ENCODE assay signal across 10 cellular contexts in the genomic region with DNA sequence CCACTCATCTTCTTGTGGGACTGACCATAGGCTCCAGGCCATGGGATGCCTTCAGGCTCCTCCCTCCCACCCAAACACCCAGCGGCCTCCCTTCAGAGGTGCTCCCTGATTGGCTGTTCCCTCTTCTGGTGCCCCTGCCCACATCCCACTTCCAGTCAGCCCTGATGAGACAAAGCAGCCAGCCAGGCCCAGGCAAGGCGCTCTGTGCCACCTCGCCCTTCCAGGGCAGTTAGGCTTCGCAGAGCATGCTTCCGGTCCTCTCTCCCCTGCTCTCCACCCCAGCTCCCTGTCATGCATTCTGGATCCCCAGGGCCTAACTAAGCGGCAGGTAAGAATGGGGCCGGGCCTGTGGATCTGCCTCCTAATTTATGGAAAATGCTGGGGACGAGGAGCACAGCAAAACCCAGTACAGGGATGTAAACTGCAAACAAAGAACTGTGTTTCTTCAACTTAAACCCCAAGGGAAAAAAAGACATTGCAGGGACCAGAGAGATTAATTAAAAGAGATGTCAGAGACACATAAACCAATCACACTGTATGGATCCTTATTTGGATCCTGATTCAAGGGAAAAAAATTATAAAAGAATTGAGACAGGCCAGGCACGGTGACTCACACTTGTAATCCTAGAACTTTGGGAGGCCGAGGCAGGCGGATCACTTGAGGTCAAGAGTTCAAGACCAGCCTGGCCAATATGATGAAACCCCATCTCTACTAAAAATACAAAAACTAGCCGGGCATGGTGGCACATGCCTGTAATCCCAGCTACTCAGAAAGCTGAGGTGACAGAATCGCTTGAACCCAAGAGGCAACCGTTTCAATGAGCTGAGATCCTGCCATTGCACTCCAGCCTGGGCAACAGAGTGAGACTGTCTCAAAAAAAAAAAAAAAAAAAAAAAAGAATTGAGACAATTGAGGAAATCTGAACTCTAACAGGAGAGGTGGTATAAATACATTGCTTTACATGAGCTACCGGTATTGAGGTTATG. TPM values are rescaled to one million over a fixed set of nuclear protein-coding genes. Genes with fewer than 3 reads are reported as not detected.
A peak's percentile ranks its signal among the peaks of the same experiment; 100 is the strongest.
DNase-seq lines count a peak whose midpoint lies in the region; ATAC-seq, FAIRE-seq and TF ChIP-seq lines count a peak whose summit lies in the region.
"Had no signal": no experiment of that assay in that cellular context is flagged by ENCODE, and none has a peak within 500 bp of the region (broad histone marks: within the 10 kb centered on the region; RNA-seq: fewer than 3 reads in every experiment).

No MANE protein-coding gene starts in this region.

- TF ChIP-seq CTCF in osteocyte (IDR thresholded peaks at IDR 0.05), result no peak
- TF ChIP-seq CTCF in GM10266 (IDR thresholded peaks at IDR 0.05; ENCODE audit: control insufficient read depth, insufficient read depth, low read depth, missing control alignments), result no peak

- H3K27me3 ChIP-seq in CD4-positive, alpha-beta memory T cell (ENCODE audit: insufficient read depth, low read length), result no peaks in the 10 kb centered on the region
- H3K27me3 ChIP-seq in small intestine (ENCODE audit: control insufficient read depth in 2 of 2, insufficient read depth in 2 of 2, low read length in 2 of 2), result no peaks in the 10 kb centered on the region
- H3K27me3 ChIP-seq: testis had no signal

- no peaks in the 10 kb centered on the region for H3K9me3 ChIP-seq in CD4-positive, alpha-beta memory T cell (ENCODE audit: control insufficient read depth in 1 of 2, low read length in 2 of 2)
- H3K9me3 ChIP-seq in small intestine (ENCODE audit: control insufficient read depth, low read depth), result no peaks in the 10 kb centered on the region
- H3K9me3 ChIP-seq: testis had no signal

- intact Hi-C loops in CD4-positive, alpha-beta memory T cell (cut with micrococcal nuclease), result no loop called here

- H3K27ac ChIP-seq in CD4-positive, alpha-beta memory T cell (ENCODE audit: low read depth, low read length), result no peak overlapping the region
- no peak overlapping the region for H3K27ac ChIP-seq in small intestine (ENCODE audit: low read depth in 1 of 2, low read length in 1 of 2)
- H3K27ac ChIP-seq: testis had no signal

- DNase-seq in CD4-positive, alpha-beta memory T cell, result no peak
- DNase-seq in NCI-H226, result peak; percentile 35
- DNase-seq in epidermal melanocyte (ENCODE audit: insufficient read length, low spot score), result peak; percentile 40
- no peak for DNase-seq in osteocyte (ENCODE audit: extremely low spot score, unreplicated experiment)
- DNase-seq in HEK293T (ENCODE audit: extremely low spot score), result no peak
- no peak for DNase-seq in small intestine
- no peak for DNase-seq in GM10266 (ENCODE audit: extremely low spot score)
- DNase-seq: activated naive CD8-positive, alpha-beta T cell treated with anti-CD3 and anti-CD28 coated beads, Interleukin-2, amount 10 ng/mL, durations not matched to agents 7 days and 5 days; testis had no signal

- ATAC-seq in GM18858 (IDR thresholded peaks at IDR 0.05; ENCODE audit: unreplicated experiment), result no peak

- H3K36me3 Mint-ChIP-seq in CD4-positive, alpha-beta memory T cell, result peaks cover 35 to 74% of the 10 kb centered on the region in 2 donors
- H3K36me3 Mint-ChIP-seq in osteocyte (ENCODE audit: unreplicated experiment), result peaks cover 47% of the 10 kb centered on the region

- CTCF ChIA-PET in CD4-positive, alpha-beta memory T cell (lab: Charles Lee; ENCODE audit: partially characterized antibody), result interaction anchor here (1.0 kb wide), 2 partner anchors 14 to 16 kb away, joined by 3 to 4 read pairs; no protein-coding TSS in a partner anchor
- CTCF ChIA-PET in HEK293T (lab: Yijun Ruan, JAX), result no interaction called here

- H3K4me1 Mint-ChIP-seq in CD4-positive, alpha-beta memory T cell, result peaks cover 15 to 18% (median 16%) of the 10 kb centered on the region in 4 donors
- peaks cover 39% of the 10 kb centered on the region for H3K4me1 Mint-ChIP-seq in osteocyte (ENCODE audit: unreplicated experiment)

- no peaks in the 10 kb centered on the region for H3K9me3 Mint-ChIP-seq in CD4-positive, alpha-beta memory T cell
- no peaks in the 10 kb centered on the region for H3K9me3 Mint-ChIP-seq in osteocyte (ENCODE audit: unreplicated experiment)
- H3K9me3 Mint-ChIP-seq: activated naive CD8-positive, alpha-beta T cell treated with anti-CD3 and anti-CD28 coated beads, Interleukin-2, amount 10 ng/mL, durations not matched to agents 7 days and 5 days had no signal

- H3K27me3 Mint-ChIP-seq in CD4-positive, alpha-beta memory T cell, result no peaks in the 10 kb centered on the region
- H3K27me3 Mint-ChIP-seq in osteocyte (ENCODE audit: unreplicated experiment), result no peaks in the 10 kb centered on the region
- H3K27me3 Mint-ChIP-seq: activated naive CD8-positive, alpha-beta T cell treated with anti-CD3 and anti-CD28 coated beads, Interleukin-2, amount 10 ng/mL, durations not matched to agents 7 days and 5 days had no signal

- peak overlapping the region in 1 of 8 donors; percentile 5 for H3K4me3 Mint-ChIP-seq in CD4-positive, alpha-beta memory T cell
- peak overlapping the region; percentile 19 for H3K4me3 Mint-ChIP-seq in osteocyte (ENCODE audit: unreplicated experiment)
- H3K4me3 Mint-ChIP-seq: activated naive CD8-positive, alpha-beta T cell treated with anti-CD3 and anti-CD28 coated beads, Interleukin-2, amount 10 ng/mL, durations not matched to agents 7 days and 5 days had no signal

- 82 to 88% (median 86%) methylated on average over 15 of the region's 15 CpGs for WGBS in small intestine, 3 donors

- POLR2A ChIA-PET in CD4-positive, alpha-beta memory T cell (lab: Charles Lee; ENCODE audit: partially characterized antibody), result interaction anchor here (0.6 kb wide), 1 partner anchor 72 kb away, joined by 3 read pairs; no protein-coding TSS in a partner anchor
- POLR2A ChIA-PET in HEK293T (lab: Yijun Ruan, JAX), result no interaction called here

- peaks cover 11% of the 10 kb centered on the region for H3K4me1 ChIP-seq in CD4-positive, alpha-beta memory T cell (ENCODE audit: insufficient read depth, low read length)
- H3K4me1 ChIP-seq in small intestine (ENCODE audit: control insufficient read depth in 2 of 2, insufficient read depth in 1 of 2, low read depth in 1 of 2, low read length in 1 of 2), result peaks cover 0 to 3% of the 10 kb centered on the region in 2 donors

- no peak for FAIRE-seq in small intestine (lab: Jason Lieb, UNC)

- no peak overlapping the region for H3K4me3 ChIP-seq in CD4-positive, alpha-beta memory T cell (ENCODE audit: low read length in 2 of 2)
- no peak overlapping the region for H3K4me3 ChIP-seq in small intestine (ENCODE audit: low read depth in 1 of 2, low read length in 2 of 2)
- H3K4me3 ChIP-seq: testis had no signal

- peaks cover 52% of the 10 kb centered on the region for H3K36me3 ChIP-seq in CD4-positive, alpha-beta memory T cell (ENCODE audit: insufficient read depth, low read length)
- peaks cover 12 to 28% of the 10 kb centered on the region in 2 donors for H3K36me3 ChIP-seq in small intestine (ENCODE audit: control insufficient read depth in 2 of 2, insufficient read depth in 2 of 2, low read length in 2 of 2)

- H3K27ac Mint-ChIP-seq in CD4-positive, alpha-beta memory T cell, result peak overlapping the region in 6 of 7 donors; percentile 43 to 90 (median 84)
- H3K27ac Mint-ChIP-seq in osteocyte (ENCODE audit: unreplicated experiment), result peak overlapping the region; percentile 86
- H3K27ac Mint-ChIP-seq: activated naive CD8-positive, alpha-beta T cell treated with anti-CD3 and anti-CD28 coated beads, Interleukin-2, amount 10 ng/mL, durations not matched to agents 7 days and 5 days had no signal

TF ChIP-seq in HEK293T, 16 proteins besides CTCF, POLR2A, EP300 and RAD21:
- TF ChIP-seq ZNF384 (IDR thresholded peaks at IDR 0.05) (no peak), SP1 (IDR thresholded peaks at IDR 0.05) (no peak), LEF1 (IDR thresholded peaks at IDR 0.05; ENCODE audit: borderline replicate concordance) (no peak)

RNA-seq across cellular contexts. Expression of gene ZDHHC7, which starts 26.0 kb away (rescaled TPM):
- 10 to 100 TPM; 33.8 to 35.6 TPM for total RNA-seq in CD4-positive, alpha-beta memory T cell
- 10 to 100 TPM; 27.1 to 40.2 TPM for polyA plus RNA-seq in CD4-positive, alpha-beta memory T cell
- 53.6 and 53.7 TPM in 2 replicates for total RNA-seq in osteocyte
- 10 to 100 TPM; 16.5 to 30.4 (median 23.9) TPM for polyA plus RNA-seq in small intestine

RNA-seq across cellular contexts. Expression of gene KIAA0513, which starts 42.2 kb away (rescaled TPM):
- total RNA-seq in CD4-positive, alpha-beta memory T cell, result 10 to 100 TPM; 17.7 to 19.0 TPM
- polyA plus RNA-seq in CD4-positive, alpha-beta memory T cell, result 10 to 100 TPM in 1 of 2 donors, 1 to 10 TPM in 1; 1.3 to 11.8 TPM
- 10.6 and 12.4 TPM in 2 replicates for total RNA-seq in osteocyte
- polyA plus RNA-seq in small intestine, result 1 to 10 TPM; 2.9 to 8.1 (median 4.6) TPM

Comparison
In these comparisons a context has a peak if more than half of its experiments do, and no peak if none do; other contexts are left out.
1. DNase-seq: peak in NCI-H226 (single experiment) and epidermal melanocyte (single experiment); none in CD4-positive, alpha-beta memory T cell (0 of 5), osteocyte (single experiment), HEK293T (single experiment), small intestine (single experiment) and GM10266 (single experiment).